21 cellular contexts compared by ENCODE assay signal in genomic region chr2:164981217-164981990, GRCh38. TPM values are rescaled to one million over a fixed set of nuclear protein-coding genes. Genes with fewer than 3 reads are reported as not detected.
DNase-seq lines count a peak whose midpoint lies in the region; ATAC-seq, FAIRE-seq and TF ChIP-seq lines count a peak whose summit lies in the region.
"Had no signal": no experiment of that assay in that cellular context is flagged by ENCODE, and none has a peak within 500 bp of the region (broad histone marks: within the 10 kb centered on the region; RNA-seq: fewer than 3 reads in every experiment).

No MANE protein-coding gene starts in this region.

- 86 to 88% methylated on average over 1 to 6 of the region's 7 CpGs for WGBS in mesodermal cell (ENCODE audit: insufficient coverage in 2 of 2), 2 experiments

- peak overlapping the region in 3 of 11 experiments; percentile 5 to 40 (median 16); a peak in 4 of 22 replicates for H3K27ac ChIP-seq in BLaER1 treated with 17β-estradiol and CSF1 and Interleukin-3, amounts not matched to agents 10 nM and 100 nM
- peak overlapping the region; percentile 62 for H3K27ac ChIP-seq in mesodermal cell (ENCODE audit: low read depth, low read length, severe bottlenecking)
- H3K27ac ChIP-seq: parathyroid adenoma, SK-N-MC had no signal

- ATAC-seq in HG02870 (IDR thresholded peaks at IDR 0.05; ENCODE audit: unreplicated experiment) = no peak
- ATAC-seq: WTC11 had no signal

- H3K4me2 ChIP-seq in BLaER1 treated with 17β-estradiol and CSF1 and Interleukin-3, amounts not matched to agents 10 nM and 100 nM = peak overlapping the region in 10 of 11 experiments; percentile 25 to 72 (median 64); a peak in 20 of 22 replicates
- H3K4me2 ChIP-seq in Loucy (ENCODE audit: low read depth, low read length, poor library complexity, severe bottlenecking) = peak overlapping the region; percentile 58

- H3K4me3 ChIP-seq in BLaER1 treated with 17β-estradiol and CSF1 and Interleukin-3, amounts not matched to agents 10 nM and 100 nM = no peak overlapping the region
- H3K4me3 ChIP-seq in Loucy (ENCODE audit: low read length, poor library complexity, severe bottlenecking) = no peak overlapping the region
- H3K4me3 ChIP-seq in bronchial epithelial cell (ENCODE audit: low read depth, low read length) = no peak overlapping the region
- H3K4me3 ChIP-seq in mesodermal cell (ENCODE audit: extremely low read depth, insufficient read depth, low read length, poor library complexity, severe bottlenecking) = no peak overlapping the region
- H3K4me3 ChIP-seq: SK-N-MC had no signal

- no peaks in the 10 kb centered on the region for H3K36me3 ChIP-seq in BLaER1 treated with 17β-estradiol and CSF1 and Interleukin-3, amounts not matched to agents 10 nM and 100 nM
- H3K36me3 ChIP-seq in Loucy (ENCODE audit: insufficient read depth, low read length) (no peaks in the 10 kb centered on the region), bronchial epithelial cell (ENCODE audit: control insufficient read depth, insufficient read depth, low read length) (no peaks in the 10 kb centered on the region), mesodermal cell (ENCODE audit: control insufficient read depth, insufficient read depth, low read length) (no peaks in the 10 kb centered on the region)
- H3K36me3 ChIP-seq: BE2C had no signal

- FAIRE-seq in bronchial epithelial cell (lab: Jason Lieb, UNC) = no peak

- H3K9me2 ChIP-seq in Loucy (replicated peaks; ENCODE audit: low read depth, low read length) = no peaks in the 10 kb centered on the region

- TF ChIP-seq CTCF in Loucy (conservative IDR thresholded peaks at IDR 0.05; ENCODE audit: low read length) = no peak
- TF ChIP-seq CTCF in bronchial epithelial cell (IDR thresholded peaks at IDR 0.05; ENCODE audit: insufficient read depth, low read length, severe bottlenecking) = no peak

- H3K9me3 ChIP-seq in BLaER1 treated with 17β-estradiol and CSF1 and Interleukin-3, amounts not matched to agents 10 nM and 100 nM (replicated peaks in 1 of 11) = no peaks in the 10 kb centered on the region
- H3K9me3 ChIP-seq in Loucy (ENCODE audit: insufficient read depth, low read depth, low read length) (no peaks in the 10 kb centered on the region), mesodermal cell (ENCODE audit: control insufficient read depth, low read length) (peaks cover 8% of the 10 kb centered on the region)
- H3K9me3 ChIP-seq: BE2C had no signal

- H2AFZ ChIP-seq in Loucy (ENCODE audit: low read length) = 0 out of 2 replicates have a peak overlapping the region, but pooled peaks have one; percentile 10
- H2AFZ ChIP-seq: parathyroid adenoma had no signal

- no peaks in the 10 kb centered on the region for H3K79me2 ChIP-seq in Loucy (ENCODE audit: insufficient read depth, low read length)
- H3K79me2 ChIP-seq: parathyroid adenoma had no signal

- no peaks in the 10 kb centered on the region for H3F3A ChIP-seq in Loucy (ENCODE audit: low read depth)

- peak; percentile 65 for DNase-seq in bronchial epithelial cell (ENCODE audit: low read depth)
- DNase-seq in activated CD4-positive, alpha-beta T cell treated with anti-CD3 and anti-CD28 coated beads, Interleukin-2, amount 50 U/mL, for 1 hour = no peak
- DNase-seq in globus pallidus (ENCODE audit: low spot score) = no peak
- no peak for DNase-seq in SHP77 (lab: John Stamatoyannopoulos, UW)
- DNase-seq: activated T-cell treated with anti-CD3 and anti-CD28 coated beads, Interleukin-2, amount 50 U/mL, for 48 hours; amniotic stem cell; BE2C; effector CD8-positive, alpha-beta T cell; hypothalamus; mesendoderm; NCI-H1092 treated with DMSO at 0.1 percent for 48 hours; NCI-H69; stimulated activated CD4-positive, alpha-beta T cell treated with anti-CD3 and anti-CD28 coated beads, Interleukin-2, amount 100 ng/mL, for 48 hours; stimulated activated naive CD8-positive, alpha-beta T cell treated with anti-CD3 and anti-CD28 coated beads, Interleukin-15, Interleukin-2, amounts not matched to agents 100 U/mL and 50 U/mL, for 24 hours had no signal

- H3K27me3 ChIP-seq in BLaER1 treated with 17β-estradiol and CSF1 and Interleukin-3, amounts not matched to agents 10 nM and 100 nM = peaks cover 0 to 9% (median 0%) of the 10 kb centered on the region in 11 experiments; a peak in 2 of 22 replicates
- no peaks in the 10 kb centered on the region for H3K27me3 ChIP-seq in Loucy (ENCODE audit: insufficient read depth, low read length, poor library complexity, severe bottlenecking)
- H3K27me3 ChIP-seq in bronchial epithelial cell (ENCODE audit: control insufficient read depth, insufficient read depth, low read length) = no peaks in the 10 kb centered on the region
- H3K27me3 ChIP-seq: BE2C had no signal

- peaks cover 20 to 41% (median 28%) of the 10 kb centered on the region in 10 experiments for H3K4me1 ChIP-seq in BLaER1 treated with 17β-estradiol and CSF1 and Interleukin-3, amounts not matched to agents 10 nM and 100 nM
- H3K4me1 ChIP-seq in Loucy (ENCODE audit: insufficient read depth, low read length, poor library complexity, severe bottlenecking) (peaks cover 42% of the 10 kb centered on the region), mesodermal cell (ENCODE audit: control insufficient read depth, insufficient read depth, low read length, poor library complexity, severe bottlenecking) (peaks cover 12% of the 10 kb centered on the region)
- H3K4me1 ChIP-seq: BE2C, parathyroid adenoma had no signal

- H4K20me1 ChIP-seq in BLaER1 treated with 17β-estradiol and CSF1 and Interleukin-3, amounts not matched to agents 10 nM and 100 nM = no peaks in the 10 kb centered on the region
- H4K20me1 ChIP-seq in Loucy (ENCODE audit: insufficient read depth, low read length, poor library complexity, severe bottlenecking) = no peaks in the 10 kb centered on the region

- H3K9ac ChIP-seq in BLaER1 treated with 17β-estradiol and CSF1 and Interleukin-3, amounts not matched to agents 10 nM and 100 nM = no peak overlapping the region
- H3K9ac ChIP-seq in Loucy (ENCODE audit: low read depth, low read length, poor library complexity, severe bottlenecking) = no peak overlapping the region
- H3K9ac ChIP-seq: parathyroid adenoma had no signal

RNA-seq across cellular contexts. Expression of gene SLC38A11, which starts 26.1 kb away (rescaled TPM):
- total RNA-seq in bronchial epithelial cell = not detected in 2 replicates
- not detected for polyA plus RNA-seq in mesodermal cell (2013, experiment 1 of 2)
- not detected for polyA plus RNA-seq in mesodermal cell (2013, experiment 2 of 2)
- total RNA-seq: WTC11 had no signal
